In genomic region chr5:91101777-91102379, GRCh38 we compare ENCODE assay signal across 8 cellular contexts.
A peak's percentile ranks its signal among the peaks of the same experiment; 100 is the strongest.
DNase-seq lines count a peak whose midpoint lies in the region; ATAC-seq and TF ChIP-seq lines count a peak whose summit lies in the region.

No MANE protein-coding gene starts in this region.

- H3K27me3 Mint-ChIP-seq in CD14-positive monocyte (ENCODE audit: low read depth in 3 of 3), result peaks cover 0 to 2% (median 2%) of the 10 kb centered on the region in 3 donors

- H3K4me3 ChIP-seq in lower leg skin (ENCODE audit: low read depth, poor library complexity, severe bottlenecking), result no peak overlapping the region

- H3K9me3 Mint-ChIP-seq in CD14-positive monocyte, result peaks cover 0 to 4% (median 0%) of the 10 kb centered on the region in 7 donors

- no peaks in the 10 kb centered on the region for H3K36me3 Mint-ChIP-seq in CD14-positive monocyte

- 29 to 36% methylated on average over 7 of the region's 7 CpGs for WGBS in lower leg skin, 2 donors

- ATAC-seq in GM19023 (IDR thresholded peaks at IDR 0.05; ENCODE audit: unreplicated experiment) (peak; percentile 98), HG03103 (IDR thresholded peaks at IDR 0.05; ENCODE audit: low read depth, unreplicated experiment) (peak; percentile 98)

- no peak overlapping the region for H3K4me3 Mint-ChIP-seq in CD14-positive monocyte

- H3K4me1 Mint-ChIP-seq in CD14-positive monocyte, result peaks cover 22% of the 10 kb centered on the region

- no peak for TF ChIP-seq POLR2A in lower leg skin (IDR thresholded peaks at IDR 0.05)

- TF ChIP-seq CTCF in CD14-positive monocyte (IDR thresholded peaks at IDR 0.05) (peak; percentile 84), lower leg skin (IDR thresholded peaks at IDR 0.05) (peak in 1 of 3 donors; percentile 49)

- DNase-seq in CD14-positive monocyte (ENCODE audit: low spot score) (peak; percentile 78), NCI-H226 (peak; percentile 60), dermis microvascular lymphatic vessel endothelial cell (ENCODE audit: low read depth in 2 of 2) (peak; percentile 75 to 87), lower leg skin (ENCODE audit: low spot score in 2 of 2) (peak; percentile 76 to 89)
- DNase-seq in activated CD4-positive, CD25-positive, alpha-beta regulatory T cell treated with anti-CD3 and anti-CD28 coated beads, Interleukin-2, amount 50 U/mL, for 72 hours, result peak; percentile 46
- peak; percentile 14 to 37 (median 24) for DNase-seq in stimulated activated CD4-positive, alpha-beta T cell treated with anti-CD3 and anti-CD28 coated beads, TNF-alpha, amount 100 ng/mL, for 48 hours (ENCODE audit: low read depth in 3 of 3)

- peak overlapping the region in 4 of 7 donors; percentile 53 to 80 (median 72) for H3K27ac Mint-ChIP-seq in CD14-positive monocyte

- intact Hi-C loops in CD14-positive monocyte (cut with micrococcal nuclease), result loop anchor here (2.0 to 10.0 kb wide), 6 partner anchors 60 to 315 kb away; partner anchors contain the start of gene ARRDC3 (in 1 of the 2)
- intact Hi-C loops in lower leg skin (cut with DNase I; ENCODE audit: low total_unique reads), result loop anchor here (5.0 kb wide), 1 partner anchor 280 kb away; the partner anchor contains the start of gene ARRDC3

Comparison
In these comparisons a context has a peak if more than half of its experiments do, and no peak if none do; other contexts are left out.
1. DNase-seq: peak in every context shown above with its lines; median percentile 82 in lower leg skin; 81 in dermis microvascular lymphatic vessel endothelial cell; 78 in CD14-positive monocyte; 60 in NCI-H226; 46 in activated CD4-positive, CD25-positive, alpha-beta regulatory T cell treated with anti-CD3 and anti-CD28 coated beads, Interleukin-2, amount 50 U/mL, for 72 hours; 24 in stimulated activated CD4-positive, alpha-beta T cell treated with anti-CD3 and anti-CD28 coated beads, TNF-alpha, amount 100 ng/mL, for 48 hours.